In genomic region chr6:154316131-154316530, GRCh38 we compare ENCODE assay signal across 18 cellular contexts. TPM values are rescaled to one million over a fixed set of nuclear protein-coding genes. Genes with fewer than 3 reads are reported as not detected.
"Had no signal": no experiment of that assay in that cellular context is flagged by ENCODE, and none has a peak within 500 bp of the region (broad histone marks: within the 10 kb centered on the region; RNA-seq: fewer than 3 reads in every experiment).

No MANE protein-coding gene starts in this region.

- H3K9me3 ChIP-seq: esophagus muscularis mucosa, gastroesophageal sphincter, heart right ventricle, left lung, lower lobe of right lung had no signal

- ATAC-seq: foreskin keratinocyte, gastroesophageal sphincter, heart right ventricle, left cardiac atrium, left lung, left ventricle myocardium superior, lower lobe of right lung had no signal

- H3K4me1 ChIP-seq: esophagus muscularis mucosa, gastroesophageal sphincter, lower lobe of right lung had no signal

- H3K36me3 ChIP-seq: esophagus muscularis mucosa, gastroesophageal sphincter, heart right ventricle, left lung, lower lobe of right lung had no signal

- DNase-seq: dermis blood vessel endothelial cell; dorsolateral prefrontal cortex; effector CD4-positive, alpha-beta T cell; effector memory CD4-positive, alpha-beta T cell; foreskin keratinocyte; glutamatergic neuron; head of caudate nucleus; heart right ventricle; hippocampal formation; left cardiac atrium; left lung; left ventricle myocardium superior; lower lobe of right lung; mesenchymal stem cell; midbrain had no signal

- H3K27ac ChIP-seq: coronary artery, dorsolateral prefrontal cortex, esophagus muscularis mucosa, foreskin keratinocyte, gastroesophageal sphincter, heart right ventricle, left lung, lower lobe of right lung had no signal

- H3K27me3 ChIP-seq: esophagus muscularis mucosa, foreskin keratinocyte, gastroesophageal sphincter, heart right ventricle, left lung had no signal

- H3K4me3 ChIP-seq: coronary artery, dorsolateral prefrontal cortex, esophagus muscularis mucosa, gastroesophageal sphincter, heart right ventricle, left lung, lower lobe of right lung had no signal

RNA-seq across cellular contexts. Expression of gene IPCEF1, which starts 40.5 kb away (rescaled TPM):
- total RNA-seq: foreskin keratinocyte had no signal
- polyA plus RNA-seq: foreskin keratinocyte had no signal
